17 cellular contexts compared by ENCODE assay signal in genomic region chr1:7479544-7479943, GRCh38.
A peak's percentile ranks its signal among the peaks of the same experiment; 100 is the strongest.
DNase-seq lines count a peak whose midpoint lies in the region; ATAC-seq, FAIRE-seq and TF ChIP-seq lines count a peak whose summit lies in the region.
"Had no signal": no experiment of that assay in that cellular context is flagged by ENCODE, and none has a peak within 500 bp of the region (broad histone marks: within the 10 kb centered on the region; RNA-seq: fewer than 3 reads in every experiment).

No MANE protein-coding gene starts in this region.

- DNase-seq in DMS53 (lab: John Stamatoyannopoulos, UW) (peak; percentile 82), DMS53 treated with DMSO at 0.1 percent for 48 hours (lab: John Stamatoyannopoulos, UW; ENCODE audit: unreplicated experiment) (no peak), astrocyte (ENCODE audit: low read depth) (no peak), osteoblast (ENCODE audit: insufficient read length, low spot score, missing footprints) (peak; percentile 52), glomerular visceral epithelial cell (ENCODE audit: extremely low spot score) (no peak)
- no peak for DNase-seq in activated CD8-positive, alpha-beta memory T cell treated with anti-CD3 and anti-CD28 coated beads, Interleukin-2, amount 50 U/mL, for 4 hours
- DNase-seq: Caco-2, KBM-7, NCI-H1048, NCI-H1694, PC-3 had no signal

- no peak for FAIRE-seq in astrocyte (lab: Jason Lieb, UNC)
- FAIRE-seq: G401.6, GM12891 had no signal

- no peak overlapping the region for H3K27ac Mint-ChIP-seq in astrocyte (ENCODE audit: unreplicated experiment)
- H3K27ac Mint-ChIP-seq: CD14-positive monocyte had no signal

- no peak overlapping the region for H3K9ac ChIP-seq in BLaER1 treated with 17β-estradiol and CSF1 and Interleukin-3, amounts not matched to agents 10 nM and 100 nM
- H3K9ac ChIP-seq in astrocyte (ENCODE audit: low read length): peak overlapping the region; percentile 38

- H3K9me3 ChIP-seq in BLaER1 treated with 17β-estradiol and CSF1 and Interleukin-3, amounts not matched to agents 10 nM and 100 nM (replicated peaks in 1 of 11): no peaks in the 10 kb centered on the region
- H3K9me3 ChIP-seq in astrocyte (ENCODE audit: insufficient read depth, low read depth, low read length) (no peaks in the 10 kb centered on the region), osteoblast (ENCODE audit: low read depth, low read length) (no peaks in the 10 kb centered on the region)
- H3K9me3 ChIP-seq: Caco-2 had no signal

- peaks cover 0 to 7% (median 0%) of the 10 kb centered on the region in 11 experiments; a peak in 2 of 22 replicates for H4K20me1 ChIP-seq in BLaER1 treated with 17β-estradiol and CSF1 and Interleukin-3, amounts not matched to agents 10 nM and 100 nM
- no peaks in the 10 kb centered on the region for H4K20me1 ChIP-seq in astrocyte (ENCODE audit: insufficient read depth, low read length)
- no peaks in the 10 kb centered on the region for H4K20me1 ChIP-seq in osteoblast (ENCODE audit: insufficient read depth, low read length)

- ATAC-seq in HG03045 (IDR thresholded peaks at IDR 0.05; ENCODE audit: unreplicated experiment): no peak
- ATAC-seq: PC-3 had no signal

- peak overlapping the region in 3 of 11 experiments; percentile 51 to 71 (median 56); a peak in 5 of 22 replicates for H3K27ac ChIP-seq in BLaER1 treated with 17β-estradiol and CSF1 and Interleukin-3, amounts not matched to agents 10 nM and 100 nM
- H3K27ac ChIP-seq in astrocyte (ENCODE audit: low read depth, low read length) (peak overlapping the region; percentile 32), osteoblast (ENCODE audit: low read depth, low read length) (peak overlapping the region; percentile 48)
- H3K27ac ChIP-seq: 22Rv1 had no signal

- H3K27me3 ChIP-seq in BLaER1 treated with 17β-estradiol and CSF1 and Interleukin-3, amounts not matched to agents 10 nM and 100 nM: no peaks in the 10 kb centered on the region
- H3K27me3 ChIP-seq in astrocyte (ENCODE audit: insufficient read depth, low read length) (no peaks in the 10 kb centered on the region), osteoblast (ENCODE audit: insufficient read depth, low read length) (peaks cover 3% of the 10 kb centered on the region)

- H3K4me1 Mint-ChIP-seq in astrocyte (ENCODE audit: low read depth, unreplicated experiment): peaks cover 5% of the 10 kb centered on the region
- H3K4me1 Mint-ChIP-seq: CD14-positive monocyte had no signal

- no peak overlapping the region for H3K4me3 Mint-ChIP-seq in astrocyte (ENCODE audit: unreplicated experiment)
- H3K4me3 Mint-ChIP-seq: CD14-positive monocyte had no signal

- TF ChIP-seq CTCF in astrocyte (IDR thresholded peaks at IDR 0.05; ENCODE audit: insufficient read depth, low read depth, low read length): no peak
- TF ChIP-seq CTCF in osteoblast (IDR thresholded peaks at IDR 0.05; ENCODE audit: extremely low read depth, low read depth, low read length): no peak

- H3K36me3 Mint-ChIP-seq in astrocyte (ENCODE audit: low read depth, unreplicated experiment): no peaks in the 10 kb centered on the region
- H3K36me3 Mint-ChIP-seq: CD14-positive monocyte had no signal

- H3K79me2 ChIP-seq in astrocyte (ENCODE audit: insufficient read depth, low read length): no peaks in the 10 kb centered on the region
- no peaks in the 10 kb centered on the region for H3K79me2 ChIP-seq in osteoblast (ENCODE audit: insufficient read depth, low read length)

- H3K4me3 ChIP-seq in BLaER1 treated with 17β-estradiol and CSF1 and Interleukin-3, amounts not matched to agents 10 nM and 100 nM: no peak overlapping the region
- no peak overlapping the region for H3K4me3 ChIP-seq in astrocyte (ENCODE audit: insufficient read depth, low read depth, low read length)
- H3K4me3 ChIP-seq in osteoblast (ENCODE audit: insufficient read depth, low read length): no peak overlapping the region

- peaks cover 12% of the 10 kb centered on the region for H3K27me3 Mint-ChIP-seq in astrocyte (ENCODE audit: low read depth, unreplicated experiment)

- H3K36me3 ChIP-seq in BLaER1 treated with 17β-estradiol and CSF1 and Interleukin-3, amounts not matched to agents 10 nM and 100 nM: no peaks in the 10 kb centered on the region
- H3K36me3 ChIP-seq in astrocyte (ENCODE audit: insufficient read depth, low read length) (no peaks in the 10 kb centered on the region), osteoblast (ENCODE audit: insufficient read depth, low read length) (no peaks in the 10 kb centered on the region)

- H3K9me3 Mint-ChIP-seq in astrocyte (ENCODE audit: unreplicated experiment): no peaks in the 10 kb centered on the region
- H3K9me3 Mint-ChIP-seq: CD14-positive monocyte had no signal

- peak overlapping the region in 6 of 11 experiments; percentile 23 to 90 (median 50); a peak in 8 of 22 replicates for H3K4me2 ChIP-seq in BLaER1 treated with 17β-estradiol and CSF1 and Interleukin-3, amounts not matched to agents 10 nM and 100 nM
- H3K4me2 ChIP-seq in astrocyte (ENCODE audit: low read length) (no peak overlapping the region), osteoblast (ENCODE audit: insufficient read depth, low read length) (no peak overlapping the region)

- H2AFZ ChIP-seq in astrocyte (ENCODE audit: low read depth, low read length): no peak overlapping the region
- H2AFZ ChIP-seq in osteoblast (ENCODE audit: low read length): no peak overlapping the region

- peaks cover 10 to 32% (median 15%) of the 10 kb centered on the region in 10 experiments; a peak in 19 of 20 replicates for H3K4me1 ChIP-seq in BLaER1 treated with 17β-estradiol and CSF1 and Interleukin-3, amounts not matched to agents 10 nM and 100 nM
- H3K4me1 ChIP-seq in astrocyte (ENCODE audit: insufficient read depth, low read length) (peaks cover 9% of the 10 kb centered on the region), osteoblast (ENCODE audit: insufficient read depth, low read length) (peaks cover 10% of the 10 kb centered on the region)
- H3K4me1 ChIP-seq: Caco-2 had no signal

Comparison
In these comparisons a context has a peak if more than half of its experiments do, and no peak if none do; other contexts are left out.
1. DNase-seq: peak in DMS53 (single experiment) and osteoblast (single experiment); none in DMS53 treated with DMSO at 0.1 percent for 48 hours (single experiment), astrocyte (single experiment), glomerular visceral epithelial cell (single experiment) and activated CD8-positive, alpha-beta memory T cell treated with anti-CD3 and anti-CD28 coated beads, Interleukin-2, amount 50 U/mL, for 4 hours (single experiment).
2. H3K4me2 ChIP-seq: peak in BLaER1 treated with 17β-estradiol and CSF1 and Interleukin-3, amounts not matched to agents 10 nM and 100 nM (6 of 11); none in astrocyte (single experiment) and osteoblast (single experiment).